In genomic region chr20:45419188-45420091, GRCh38 we compare ENCODE assay signal across 8 cellular contexts. TPM values are rescaled to one million over a fixed set of nuclear protein-coding genes. Genes with fewer than 3 reads are reported as not detected.
DNase-seq lines count a peak whose midpoint lies in the region; ATAC-seq, FAIRE-seq and TF ChIP-seq lines count a peak whose summit lies in the region.

No MANE protein-coding gene starts in this region.

- DNase-seq in GM04503 (ENCODE audit: low read depth) (peak; percentile 99), HTR-8/SVneo (ENCODE audit: insufficient read length, low spot score) (no peak), heart left ventricle (peak in 4 of 5 donors; percentile 79 to 89 (median 83)), small intestine (peak; percentile 78), HuH-7.5 (ENCODE audit: low spot score) (no peak), NCI-H2227 treated with DMSO at 0.1 percent for 48 hours (lab: John Stamatoyannopoulos, UW) (no peak)
- peak; percentile 34 to 37 for DNase-seq in activated T-cell treated with anti-CD3 and anti-CD28 coated beads, Interleukin-2, amount 50 U/mL, for 48 hours

- intact Hi-C loops in heart left ventricle (cut with DNase I), result loop anchor here in 5 of 10 donors (5.0 to 10.0 kb wide), 4 partner anchors 47 to 455 kb away; partner anchors contain the start of genes SYS1 (in 3 of the 5), STK4 (in 1 of the 5) and TOMM34 (in 1 of the 5)

- H3K4me1 ChIP-seq in heart left ventricle (peaks cover 0 to 54% (median 39%) of the 10 kb centered on the region in 12 donors), small intestine (ENCODE audit: control insufficient read depth in 2 of 2, insufficient read depth in 1 of 2, low read depth in 1 of 2, low read length in 1 of 2) (peaks cover 2 to 3% of the 10 kb centered on the region in 2 donors)

- peaks cover 0 to 63% (median 48%) of the 10 kb centered on the region in 9 donors for H3K36me3 ChIP-seq in heart left ventricle
- peaks cover 10 to 18% of the 10 kb centered on the region in 2 donors for H3K36me3 ChIP-seq in small intestine (ENCODE audit: control insufficient read depth in 2 of 2, insufficient read depth in 2 of 2, low read length in 2 of 2)

- peak in 1 of 2 donors; percentile 59 for TF ChIP-seq POLR2A in heart left ventricle (IDR thresholded peaks at IDR 0.05)

- FAIRE-seq in HTR-8/SVneo (lab: Jason Lieb, UNC) (peak; percentile 80), small intestine (lab: Jason Lieb, UNC) (no peak)

- ATAC-seq in GM21447 (IDR thresholded peaks at IDR 0.05; ENCODE audit: unreplicated experiment) (peak; percentile 64), heart left ventricle (peak; percentile 92 to 94 (median 92))

- H3K9me3 ChIP-seq in heart left ventricle (no peaks in the 10 kb centered on the region), small intestine (ENCODE audit: control insufficient read depth, low read depth) (no peaks in the 10 kb centered on the region)

- TF ChIP-seq CTCF in heart left ventricle (IDR thresholded peaks at IDR 0.05), result no peak

- H3K27ac ChIP-seq in heart left ventricle (peak overlapping the region; percentile 69 to 93 (median 88)), small intestine (ENCODE audit: low read depth in 1 of 2, low read length in 1 of 2) (peak overlapping the region in 1 of 2 donors; percentile 72)

- H3K27me3 ChIP-seq in heart left ventricle (no peaks in the 10 kb centered on the region), small intestine (ENCODE audit: control insufficient read depth in 2 of 2, insufficient read depth in 2 of 2, low read length in 2 of 2) (no peaks in the 10 kb centered on the region)

- H3K4me3 ChIP-seq in heart left ventricle (peak overlapping the region in 3 of 12 donors; percentile 11 to 23 (median 23)), small intestine (ENCODE audit: low read depth in 1 of 2, low read length in 2 of 2) (no peak overlapping the region)

- WGBS in heart left ventricle, 4 donors, result 46 to 57% (median 54%) methylated on average over 15 to 17 of the region's 17 CpGs
- WGBS in small intestine, 3 donors, result 33 to 63% (median 44%) methylated on average over 17 of the region's 17 CpGs

RNA-seq across cellular contexts. Expression of gene PIGT, which starts 3.5 kb away (rescaled TPM):
- total RNA-seq in heart left ventricle, result 100 to 1,000 TPM; 124 to 224 (median 165) TPM
- 100 to 1,000 TPM; 106 to 175 TPM for polyA plus RNA-seq in heart left ventricle
- polyA plus RNA-seq in small intestine, result 10 to 100 TPM; 49.7 to 85.2 (median 51.0) TPM

RNA-seq across cellular contexts. Expression of gene DBNDD2, which starts 11.4 kb away (rescaled TPM):
- total RNA-seq in heart left ventricle, result 100 to 1,000 TPM; 209 to 395 (median 346) TPM
- polyA plus RNA-seq in heart left ventricle (100 to 1,000 TPM; 331 to 423 TPM), small intestine (100 to 1,000 TPM in 2 of 3 donors, 10 to 100 TPM in 1; 98.6 to 114 (median 104) TPM)

RNA-seq across cellular contexts. Expression of gene TP53TG5, which starts 41.3 kb away (rescaled TPM):
- total RNA-seq in heart left ventricle, result 1 to 10 TPM in 2 of 9 donors, under 1 TPM in 5, not detected in 2; 0.32 to 3.2 (median 0.76) TPM
- polyA plus RNA-seq in heart left ventricle (1 to 10 TPM in 1 of 2 donors, under 1 TPM in 1; 0.40 to 1.5 TPM), small intestine (under 1 TPM in 1 of 3 donors, not detected in 2; 0.19 TPM)

RNA-seq across cellular contexts. Expression of gene WFDC2, which starts 50.1 kb away (rescaled TPM):
- 1 to 10 TPM in 1 of 9 donors, under 1 TPM in 1, not detected in 7; 0.77 to 4.7 TPM for total RNA-seq in heart left ventricle
- polyA plus RNA-seq in heart left ventricle (under 1 TPM in 1 of 2 donors, not detected in 1; 0.51 TPM), small intestine (1 to 10 TPM; 3.1 to 7.8 (median 4.6) TPM)

RNA-seq across cellular contexts. Expression of gene SYS1, which starts 56.5 kb away (rescaled TPM):
- 10 to 100 TPM; 16.4 to 54.0 (median 23.0) TPM for total RNA-seq in heart left ventricle
- polyA plus RNA-seq in heart left ventricle, result 10 to 100 TPM; 12.6 to 68.8 TPM
- polyA plus RNA-seq in small intestine, result 10 to 100 TPM; 13.6 to 31.4 (median 22.4) TPM

Comparison
In these comparisons a context has a peak if more than half of its experiments do, and no peak if none do; other contexts are left out.
1. DNase-seq: peak in GM04503 (single experiment), activated T-cell treated with anti-CD3 and anti-CD28 coated beads, Interleukin-2, amount 50 U/mL, for 48 hours (2 of 2), heart left ventricle (4 of 5) and small intestine (single experiment); none in HTR-8/SVneo (single experiment), HuH-7.5 (single experiment) and NCI-H2227 treated with DMSO at 0.1 percent for 48 hours (single experiment).